19 cellular contexts compared by ENCODE assay signal in genomic region chr11:45577755-45578154, GRCh38.
A peak's percentile ranks its signal among the peaks of the same experiment; 100 is the strongest.
DNase-seq lines count a peak whose midpoint lies in the region; TF ChIP-seq lines count a peak whose summit lies in the region.
"Had no signal": no experiment of that assay in that cellular context is flagged by ENCODE, and none has a peak within 500 bp of the region (broad histone marks: within the 10 kb centered on the region; RNA-seq: fewer than 3 reads in every experiment).

No MANE protein-coding gene starts in this region.

- 0 out of 2 replicates have a peak, but pooled peaks cover 9% of the 10 kb centered on the region for H3K27me3 ChIP-seq in iPS-20b (ENCODE audit: insufficient read depth, low read length)

- H3K4me3 Mint-ChIP-seq in chondrocyte (ENCODE audit: unreplicated experiment), result no peak overlapping the region
- H3K4me3 Mint-ChIP-seq: CD4-positive, alpha-beta memory T cell had no signal

- no peaks in the 10 kb centered on the region for H3K36me3 Mint-ChIP-seq in chondrocyte (ENCODE audit: low read depth)
- H3K36me3 Mint-ChIP-seq: CD4-positive, alpha-beta memory T cell had no signal

- peak; percentile 30 for DNase-seq in NCI-H146 (lab: John Stamatoyannopoulos, UW)
- DNase-seq in NCI-H146 treated with DMSO at 0.1 percent for 48 hours (lab: John Stamatoyannopoulos, UW; ENCODE audit: unreplicated experiment), result no peak
- peak; percentile 21 for DNase-seq in chondrocyte (ENCODE audit: low spot score)
- no peak for DNase-seq in ACHN
- no peak for DNase-seq in stimulated activated CD4-positive, alpha-beta T cell treated with anti-CD3 and anti-CD28 coated beads, Interleukin-4, amount 100 ng/mL, for 24 hours
- no peak for DNase-seq in activated naive CD4-positive, alpha-beta T cell treated with Interleukin-2 at 50 U/mL for 16 hours
- DNase-seq in inferior parietal cortex (ENCODE audit: extremely low spot score), result no peak
- DNase-seq: Caco-2; CD4-positive, alpha-beta memory T cell; DMS 273 treated with DMSO at 0.1 percent for 48 hours; DND-41; Kasumi-1; NCI-H187; NCI-H2107; NCI-H510A; SJCRH30 had no signal

- no peak for TF ChIP-seq CTCF in chondrocyte (IDR thresholded peaks at IDR 0.05)

- no peaks in the 10 kb centered on the region for H3K9me3 ChIP-seq in iPS-20b (ENCODE audit: insufficient read depth, low read depth, low read length)
- H3K9me3 ChIP-seq: BLaER1 treated with 17β-estradiol and CSF1 and Interleukin-3, amounts not matched to agents 10 nM and 100 nM; Caco-2; SJCRH30 had no signal

- in situ Hi-C loops in ACHN (cut with HindIII; ENCODE audit: low pct_ligation_motif_present, low pct_unique_long_range_greater_than_20kb, low sequenced_read_pairs), result no loop called here

- no peaks in the 10 kb centered on the region for H3K4me1 Mint-ChIP-seq in chondrocyte (ENCODE audit: low read depth)
- H3K4me1 Mint-ChIP-seq: CD4-positive, alpha-beta memory T cell had no signal

- H3K4me1 ChIP-seq in iPS-20b (ENCODE audit: insufficient read depth, low read length), result peaks cover 10% of the 10 kb centered on the region; the same call in 1 of the 2 replicates
- H3K4me1 ChIP-seq: Caco-2, SJCRH30 had no signal

- no peak overlapping the region for H3K27ac ChIP-seq in iPS-20b (ENCODE audit: low read length)
- H3K27ac ChIP-seq: 22Rv1; BLaER1 treated with 17β-estradiol and CSF1 and Interleukin-3, amounts not matched to agents 10 nM and 100 nM; SJCRH30 had no signal

- no peaks in the 10 kb centered on the region for H3K36me3 ChIP-seq in iPS-20b (ENCODE audit: insufficient read depth, low read depth, low read length)
- H3K36me3 ChIP-seq: BLaER1 treated with 17β-estradiol and CSF1 and Interleukin-3, amounts not matched to agents 10 nM and 100 nM; SJCRH30 had no signal

- H3K4me3 ChIP-seq in iPS-20b (ENCODE audit: low read length), result peak overlapping the region; percentile 5; the same call in 1 of the 2 replicates
- H3K4me3 ChIP-seq: BLaER1 treated with 17β-estradiol and CSF1 and Interleukin-3, amounts not matched to agents 10 nM and 100 nM; SJCRH30 had no signal

- no peak overlapping the region for H3K27ac Mint-ChIP-seq in chondrocyte (ENCODE audit: unreplicated experiment)

- H3K9ac ChIP-seq in iPS-20b (ENCODE audit: low read depth, low read length), result no peak overlapping the region
- H3K9ac ChIP-seq: BLaER1 treated with 17β-estradiol and CSF1 and Interleukin-3, amounts not matched to agents 10 nM and 100 nM had no signal

- H3K27me3 Mint-ChIP-seq in chondrocyte (ENCODE audit: low read depth), result peaks cover 58% of the 10 kb centered on the region

- H3K9me3 Mint-ChIP-seq in chondrocyte (ENCODE audit: low read depth), result no peaks in the 10 kb centered on the region
- H3K9me3 Mint-ChIP-seq: CD4-positive, alpha-beta memory T cell had no signal

Comparison
In these comparisons a context has a peak if more than half of its experiments do, and no peak if none do; other contexts are left out.
1. DNase-seq: peak in NCI-H146 (single experiment) and chondrocyte (single experiment); none in NCI-H146 treated with DMSO at 0.1 percent for 48 hours (single experiment), ACHN (single experiment), stimulated activated CD4-positive, alpha-beta T cell treated with anti-CD3 and anti-CD28 coated beads, Interleukin-4, amount 100 ng/mL, for 24 hours (single experiment), activated naive CD4-positive, alpha-beta T cell treated with Interleukin-2 at 50 U/mL for 16 hours (single experiment) and inferior parietal cortex (single experiment).